ENCODE assay signal across 8 cellular contexts in the genomic region with DNA sequence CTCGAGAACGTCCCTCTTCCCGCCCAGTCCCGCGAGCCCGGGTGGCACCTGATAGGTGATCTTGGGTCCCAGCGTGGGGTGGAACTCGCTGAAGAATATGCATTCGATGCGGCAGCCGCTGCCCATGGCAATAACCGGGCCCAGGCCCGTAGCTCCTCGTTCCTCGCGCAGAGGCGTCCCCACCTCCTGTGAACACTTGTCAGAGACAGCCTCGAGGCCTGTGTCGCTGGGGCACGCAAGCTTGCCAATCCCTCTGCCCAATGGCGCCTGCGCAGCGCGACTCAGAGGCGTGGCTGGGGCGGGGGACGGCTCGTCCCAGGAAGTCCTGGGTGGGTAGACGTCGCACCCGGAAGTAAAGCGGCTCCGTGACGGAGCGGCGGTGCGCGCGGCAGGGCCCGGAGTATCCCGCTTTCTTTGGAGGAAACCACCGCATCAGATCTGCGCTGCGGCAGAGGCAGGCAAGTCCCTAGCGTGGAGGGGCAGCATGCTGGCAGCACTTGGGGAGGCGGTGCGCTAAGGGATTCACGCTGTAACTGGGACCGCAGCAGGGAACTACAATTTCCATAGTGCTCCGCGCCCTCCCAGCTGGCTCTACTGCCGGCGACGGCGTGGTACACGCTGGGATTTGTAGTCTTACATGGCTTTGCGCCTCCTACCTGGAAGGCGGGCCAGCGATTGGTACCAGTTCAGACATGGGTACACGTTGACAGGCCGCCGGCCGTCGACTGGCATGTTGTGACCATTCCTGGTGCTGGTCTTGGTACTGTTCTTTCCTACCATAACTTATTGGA. TPM values are rescaled to one million over a fixed set of nuclear protein-coding genes. Genes with fewer than 3 reads are reported as not detected.
DNase-seq lines count a peak whose midpoint lies in the region; ATAC-seq and TF ChIP-seq lines count a peak whose summit lies in the region.

A gene with protein sequence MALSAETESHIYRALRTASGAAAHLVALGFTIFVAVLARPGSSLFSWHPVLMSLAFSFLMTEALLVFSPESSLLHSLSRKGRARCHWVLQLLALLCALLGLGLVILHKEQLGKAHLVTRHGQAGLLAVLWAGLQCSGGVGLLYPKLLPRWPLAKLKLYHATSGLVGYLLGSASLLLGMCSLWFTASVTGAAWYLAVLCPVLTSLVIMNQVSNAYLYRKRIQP (plus strand): TSS at position 336 of the 791 bp plus-strand sequence. CDS start 572 bp downstream, outside the sequence.
A gene (minus strand): TSS at position 249 of the 791 bp plus-strand sequence. CDS start 123 bp downstream, at position 126.

- peaks cover 13 to 98% (median 75%) of the 10 kb centered on the region in 6 donors for H3K4me1 ChIP-seq in spleen

- peak in 2 of 3 donors; percentile 73 to 87 for TF ChIP-seq POLR2A in spleen (IDR thresholded peaks at IDR 0.05)

- no peak for TF ChIP-seq CTCF in AG09319 (IDR thresholded peaks at IDR 0.05; ENCODE audit: low read depth, low read length)
- TF ChIP-seq CTCF in spleen (IDR thresholded peaks at IDR 0.05 in 8 of 11, conservative IDR thresholded peaks at IDR 0.05 in 3 of 11): peak in 1 of 11 experiments; percentile 31

- peak within 1 kb of the TSS; percentile 92 to 100 (median 94) for H3K27ac ChIP-seq in spleen

- peak within 1 kb of the TSS; percentile 52 to 93 (median 63) for H3K4me3 ChIP-seq in spleen

- intact Hi-C loops in spleen (cut with DNase I; ENCODE audit: low total_unique reads): no loop called here

- peaks cover 0 to 66% (median 46%) of the 10 kb centered on the region in 6 donors for H3K36me3 ChIP-seq in spleen

- no peaks in the 10 kb centered on the region for H3K9me3 ChIP-seq in spleen

- ATAC-seq in GM19025 (IDR thresholded peaks at IDR 0.05; ENCODE audit: low read depth, unreplicated experiment) (peak; percentile 87), HG03280 (IDR thresholded peaks at IDR 0.05; ENCODE audit: unreplicated experiment) (peak; percentile 85)

- 0 to 1% (median 1%) methylated on average over 25 to 64 of the region's 64 CpGs for WGBS in spleen, 5 donors

- DNase-seq in AG09319 (ENCODE audit: extremely low read depth, low read depth): peak; percentile 76
- peak; percentile 73 to 91 for DNase-seq in NCI-H446 (lab: John Stamatoyannopoulos, UW)
- peak; percentile 100 for DNase-seq in activated CD4-positive, CD25-positive, alpha-beta regulatory T cell treated with anti-CD3 and anti-CD28 coated beads, Interleukin-2, amount 50 U/mL, for 16 hours (ENCODE audit: low read depth, low spot score)
- peak; percentile 98 for DNase-seq in central memory CD4-positive, alpha-beta T cell
- DNase-seq in inferior parietal cortex (ENCODE audit: extremely low spot score): peak; percentile 94
- peak; percentile 100 for DNase-seq in spleen

- H3K27me3 ChIP-seq in spleen (replicated peaks in 1 of 7): no peaks in the 10 kb centered on the region

RNA-seq across cellular contexts. Expression of the first gene that starts in this region (rescaled TPM):
- total RNA-seq in spleen: 10 to 100 TPM; 18.7 to 33.7 (median 24.9) TPM
- 10 to 100 TPM; 26.8 to 35.2 (median 27.2) TPM for polyA plus RNA-seq in spleen

RNA-seq across cellular contexts. Expression of the second gene that starts in this region (rescaled TPM):
- 10 to 100 TPM; 17.8 to 31.2 (median 22.7) TPM for total RNA-seq in spleen
- 10 to 100 TPM; 22.1 to 28.2 (median 23.0) TPM for polyA plus RNA-seq in spleen

Comparison
In these comparisons a context has a peak if more than half of its experiments do, and no peak if none do; other contexts are left out.
1. Peak in every context shown above with its lines: DNase-seq, ATAC-seq, H3K4me3 ChIP-seq and H3K27ac ChIP-seq.